ENCODE assay signal across 2 cellular contexts in the genomic region with DNA sequence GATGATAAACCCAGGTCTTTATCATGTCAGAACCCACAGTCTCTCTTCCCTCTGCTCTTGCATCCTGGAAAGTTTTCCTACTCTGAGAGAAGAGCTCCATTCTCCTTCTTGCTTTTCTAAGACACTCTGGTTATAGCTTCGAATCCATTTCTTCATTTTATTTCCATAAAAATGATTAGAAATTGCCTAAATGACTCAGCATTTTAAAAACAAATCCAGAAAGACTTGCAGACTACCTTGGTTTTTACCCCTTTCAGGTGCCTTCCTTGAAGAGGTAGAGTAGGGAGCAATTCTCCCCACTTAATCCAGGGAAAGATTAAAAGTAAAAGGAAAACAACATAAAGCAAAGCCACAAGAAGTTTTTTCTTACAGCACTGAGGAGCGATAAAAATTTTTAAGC.
TF ChIP-seq lines count a peak whose summit lies in the region.

No MANE protein-coding gene starts in this region.

TF ChIP-seq in SK-N-SH, 30 proteins besides CTCF, POLR2A, EP300 and RAD21 (continued from another document):
- no peak for TF ChIP-seq EZH2phosphoT487 (IDR thresholded peaks at IDR 0.05; ENCODE audit: borderline replicate concordance, low read depth)
- no peak for TF ChIP-seq SMC3 (IDR thresholded peaks at IDR 0.05; ENCODE audit: low read depth, low read length)
- no peak for TF ChIP-seq RXRA (IDR thresholded peaks at IDR 0.05; ENCODE audit: borderline replicate concordance, low read depth)
- TF ChIP-seq CHD2 (IDR thresholded peaks at IDR 0.05; ENCODE audit: low read length, partially characterized antibody), result no peak
- TF ChIP-seq, protein P1, sequence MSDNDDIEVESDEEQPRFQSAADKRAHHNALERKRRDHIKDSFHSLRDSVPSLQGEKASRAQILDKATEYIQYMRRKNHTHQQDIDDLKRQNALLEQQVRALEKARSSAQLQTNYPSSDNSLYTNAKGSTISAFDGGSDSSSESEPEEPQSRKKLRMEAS (IDR thresholded peaks at IDR 0.05; ENCODE audit: low read depth), result no peak
- no peak for TF ChIP-seq TAF1 (IDR thresholded peaks at IDR 0.05; ENCODE audit: borderline replicate concordance, low read depth, low read length)
- TF ChIP-seq POLR2AphosphoS5 (IDR thresholded peaks at IDR 0.05; ENCODE audit: low read depth, low read length), result no peak
- TF ChIP-seq SIN3A (IDR thresholded peaks at IDR 0.05; ENCODE audit: borderline replicate concordance, low read depth, low read length), result no peak
- TF ChIP-seq RCOR1 (IDR thresholded peaks at IDR 0.05; ENCODE audit: low read length), result no peak
TF ChIP-seq in SK-N-SH: peak in this region for 0.

TF ChIP-seq in SK-N-SH treated with all-trans-retinoic acid at 6 μM for 48 hours, 23 proteins besides CTCF, POLR2A, EP300 and RAD21 (continued from another document):
- TF ChIP-seq, protein P2, sequence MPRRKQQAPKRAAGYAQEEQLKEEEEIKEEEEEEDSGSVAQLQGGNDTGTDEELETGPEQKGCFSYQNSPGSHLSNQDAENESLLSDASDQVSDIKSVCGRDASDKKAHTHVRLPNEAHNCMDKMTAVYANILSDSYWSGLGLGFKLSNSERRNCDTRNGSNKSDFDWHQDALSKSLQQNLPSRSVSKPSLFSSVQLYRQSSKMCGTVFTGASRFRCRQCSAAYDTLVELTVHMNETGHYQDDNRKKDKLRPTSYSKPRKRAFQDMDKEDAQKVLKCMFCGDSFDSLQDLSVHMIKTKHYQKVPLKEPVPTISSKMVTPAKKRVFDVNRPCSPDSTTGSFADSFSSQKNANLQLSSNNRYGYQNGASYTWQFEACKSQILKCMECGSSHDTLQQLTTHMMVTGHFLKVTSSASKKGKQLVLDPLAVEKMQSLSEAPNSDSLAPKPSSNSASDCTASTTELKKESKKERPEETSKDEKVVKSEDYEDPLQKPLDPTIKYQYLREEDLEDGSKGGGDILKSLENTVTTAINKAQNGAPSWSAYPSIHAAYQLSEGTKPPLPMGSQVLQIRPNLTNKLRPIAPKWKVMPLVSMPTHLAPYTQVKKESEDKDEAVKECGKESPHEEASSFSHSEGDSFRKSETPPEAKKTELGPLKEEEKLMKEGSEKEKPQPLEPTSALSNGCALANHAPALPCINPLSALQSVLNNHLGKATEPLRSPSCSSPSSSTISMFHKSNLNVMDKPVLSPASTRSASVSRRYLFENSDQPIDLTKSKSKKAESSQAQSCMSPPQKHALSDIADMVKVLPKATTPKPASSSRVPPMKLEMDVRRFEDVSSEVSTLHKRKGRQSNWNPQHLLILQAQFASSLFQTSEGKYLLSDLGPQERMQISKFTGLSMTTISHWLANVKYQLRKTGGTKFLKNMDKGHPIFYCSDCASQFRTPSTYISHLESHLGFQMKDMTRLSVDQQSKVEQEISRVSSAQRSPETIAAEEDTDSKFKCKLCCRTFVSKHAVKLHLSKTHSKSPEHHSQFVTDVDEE (CRISPR knock-in tag; IDR thresholded peaks at IDR 0.05), result no peak
- TF ChIP-seq PPARA (CRISPR knock-in tag; IDR thresholded peaks at IDR 0.05; ENCODE audit: borderline replicate concordance) (no peak), OSR1 (CRISPR knock-in tag; IDR thresholded peaks at IDR 0.05) (no peak), ZNF8 (CRISPR knock-in tag; IDR thresholded peaks at IDR 0.05) (no peak), ZNF70 (CRISPR knock-in tag; IDR thresholded peaks at IDR 0.05) (no peak), SNAI2 (CRISPR knock-in tag; IDR thresholded peaks at IDR 0.05) (no peak)
- TF ChIP-seq, protein P3, sequence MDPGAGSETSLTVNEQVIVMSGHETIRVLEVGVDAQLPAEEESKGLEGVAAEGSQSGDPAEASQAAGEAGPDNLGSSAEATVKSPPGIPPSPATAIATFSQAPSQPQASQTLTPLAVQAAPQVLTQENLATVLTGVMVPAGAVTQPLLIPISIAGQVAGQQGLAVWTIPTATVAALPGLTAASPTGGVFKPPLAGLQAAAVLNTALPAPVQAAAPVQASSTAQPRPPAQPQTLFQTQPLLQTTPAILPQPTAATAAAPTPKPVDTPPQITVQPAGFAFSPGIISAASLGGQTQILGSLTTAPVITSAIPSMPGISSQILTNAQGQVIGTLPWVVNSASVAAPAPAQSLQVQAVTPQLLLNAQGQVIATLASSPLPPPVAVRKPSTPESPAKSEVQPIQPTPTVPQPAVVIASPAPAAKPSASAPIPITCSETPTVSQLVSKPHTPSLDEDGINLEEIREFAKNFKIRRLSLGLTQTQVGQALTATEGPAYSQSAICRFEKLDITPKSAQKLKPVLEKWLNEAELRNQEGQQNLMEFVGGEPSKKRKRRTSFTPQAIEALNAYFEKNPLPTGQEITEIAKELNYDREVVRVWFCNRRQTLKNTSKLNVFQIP (CRISPR knock-in tag; IDR thresholded peaks at IDR 0.05; ENCODE audit: borderline replicate concordance, low read depth), result no peak
